Comparison of ENCODE assay signal across 12 cellular contexts in genomic region chr2:234137400-234138014, GRCh38.
DNase-seq lines count a peak whose midpoint lies in the region; ATAC-seq and TF ChIP-seq lines count a peak whose summit lies in the region.
"Had no signal": no experiment of that assay in that cellular context is flagged by ENCODE, and none has a peak within 500 bp of the region (broad histone marks: within the 10 kb centered on the region; RNA-seq: fewer than 3 reads in every experiment).

No MANE protein-coding gene starts in this region.

- no peak for DNase-seq in Caco-2
- peak; percentile 21 for DNase-seq in IMR-90
- DNase-seq in astrocyte of the hippocampus (ENCODE audit: low read depth, low spot score): peak; percentile 83
- DNase-seq in left lung: no peak
- DNase-seq in activated T-cell treated with anti-CD3 and anti-CD28 coated beads, Interleukin-2, amount 50 U/mL, for 4 hours: no peak
- no peak for DNase-seq in stimulated activated CD4-positive, alpha-beta T cell treated with anti-CD3 and anti-CD28 coated beads, Interleukin-4, amount 100 ng/mL, for 1 hour
- DNase-seq: dorsolateral prefrontal cortex, H9, MV-4-11 had no signal

- in situ Hi-C loops in IMR-90 (cut with MboI; ENCODE audit: low sequenced_read_pairs): loop anchor here (5.0 to 10.0 kb wide), 3 partner anchors 365 to 977 kb away; no protein-coding TSS in a partner anchor

- H3K18ac ChIP-seq in IMR-90 (ENCODE audit: low read depth, low read length): no peak overlapping the region

- no peak overlapping the region for H2BK20ac ChIP-seq in IMR-90 (ENCODE audit: low read depth, low read length)

- intact Hi-C loops in Caco-2 (cut with micrococcal nuclease; ENCODE audit: unreplicated experiment) (loop anchor here (2.0 to 5.0 kb wide), 2 partner anchors 161 to 325 kb away; no protein-coding TSS in a partner anchor), IMR-90 (cut with micrococcal nuclease) (loop anchor here (5.0 kb wide), 1 partner anchor 150 kb away; no protein-coding TSS in a partner anchor), left lung (cut with DNase I) (loop anchor here in 1 of 2 donors (5.0 kb wide), 1 partner anchor 365 kb away; no protein-coding TSS in a partner anchor)

- H3K4ac ChIP-seq in IMR-90 (ENCODE audit: low read depth, low read length): no peak overlapping the region

- no peak overlapping the region for H3K4me2 ChIP-seq in IMR-90 (ENCODE audit: low read depth, low read length)

- H3K9me3 ChIP-seq in Caco-2 (no peaks in the 10 kb centered on the region), IMR-90 (ENCODE audit: control insufficient read depth, insufficient read depth, low read length) (peaks cover 18% of the 10 kb centered on the region), left lung (no peaks in the 10 kb centered on the region)

- H4K91ac ChIP-seq in IMR-90 (ENCODE audit: insufficient read depth, low read depth, low read length): no peak overlapping the region

- CTCF ChIA-PET in Caco-2 (lab: Charles Lee): interaction anchor here (0.7 kb wide), 1 partner anchor 112 kb away, joined by 4 read pairs; no protein-coding TSS in a partner anchor
- CTCF ChIA-PET in IMR-90 (lab: Yijun Ruan, JAX): no interaction called here

- no peak overlapping the region for H4K8ac ChIP-seq in IMR-90 (ENCODE audit: low read depth in 2 of 2, low read length in 2 of 2)

- H2BK15ac ChIP-seq in IMR-90 (ENCODE audit: low read depth, low read length): no peak overlapping the region

- no peak overlapping the region for H3K4me3 Mint-ChIP-seq in Caco-2 (ENCODE audit: unreplicated experiment)
- H3K4me3 Mint-ChIP-seq in activated T-cell treated with anti-CD3 and anti-CD28 coated beads, Interleukin-2, amount 50 U/mL, for 4 hours: no peak overlapping the region
- H3K4me3 Mint-ChIP-seq: H9 had no signal

- WGBS in IMR-90 (ENCODE audit: extremely low coverage in 2 of 2, insufficient read length in 1 of 2), 2 experiments: 93% methylated on average over 2 of the region's 6 CpGs; no CpG with 5 or more reads in 1 of the 2 experiments

- no peak overlapping the region for H3K9ac ChIP-seq in IMR-90 (ENCODE audit: low read depth, low read length)

- no peak overlapping the region for H2BK5ac ChIP-seq in IMR-90 (ENCODE audit: low read depth, low read length, poor library complexity, severe bottlenecking)

- no peaks in the 10 kb centered on the region for H3K9me3 Mint-ChIP-seq in Caco-2 (ENCODE audit: unreplicated experiment)
- no peaks in the 10 kb centered on the region for H3K9me3 Mint-ChIP-seq in activated T-cell treated with anti-CD3 and anti-CD28 coated beads, Interleukin-2, amount 50 U/mL, for 4 hours
- H3K9me3 Mint-ChIP-seq: H9 had no signal

- BruUV-seq in Caco-2 (replicated peaks; lab: Mats Ljungman, UMichigan): no TSS peak
- BruUV-seq in IMR-90 (replicated peaks; lab: Mats Ljungman, UMichigan): no TSS peak

- peaks cover 6% of the 10 kb centered on the region for H3K4me1 Mint-ChIP-seq in Caco-2 (ENCODE audit: low read depth, unreplicated experiment)
- H3K4me1 Mint-ChIP-seq in activated T-cell treated with anti-CD3 and anti-CD28 coated beads, Interleukin-2, amount 50 U/mL, for 4 hours (ENCODE audit: low read depth): peaks cover 29% of the 10 kb centered on the region

- H4K5ac ChIP-seq in IMR-90 (ENCODE audit: low read depth, low read length): no peak overlapping the region

- H3K9me1 ChIP-seq in IMR-90 (ENCODE audit: insufficient read depth, low read length): no peaks in the 10 kb centered on the region

- dilution Hi-C loops in IMR-90 (cut with HindIII; ENCODE audit: low sequenced_read_pairs, unreplicated experiment): no loop called here

- H3K27ac Mint-ChIP-seq in Caco-2 (ENCODE audit: unreplicated experiment): peak overlapping the region; percentile 87
- H3K27ac Mint-ChIP-seq: H9 had no signal

- no peak overlapping the region for H3K4me3 ChIP-seq in Caco-2 (ENCODE audit: low read depth, low read length)
- H3K4me3 ChIP-seq in IMR-90 (ENCODE audit: insufficient read depth, low read depth, low read length): no peak overlapping the region
- H3K4me3 ChIP-seq in left lung: no peak overlapping the region
- H3K4me3 ChIP-seq: dorsolateral prefrontal cortex had no signal

- no peak for TF ChIP-seq RAD21 in IMR-90 (IDR thresholded peaks at IDR 0.05; ENCODE audit: low read length)

- no peak overlapping the region for H2BK120ac ChIP-seq in IMR-90 (ENCODE audit: low read depth, low read length)

- H3K36me3 Mint-ChIP-seq in Caco-2 (ENCODE audit: insufficient read depth, unreplicated experiment): peaks cover 13% of the 10 kb centered on the region
- H3K36me3 Mint-ChIP-seq in activated T-cell treated with anti-CD3 and anti-CD28 coated beads, Interleukin-2, amount 50 U/mL, for 4 hours (ENCODE audit: insufficient read depth): no peaks in the 10 kb centered on the region

- H3K23ac ChIP-seq in IMR-90 (ENCODE audit: low read depth, low read length): no peak overlapping the region

- POLR2A ChIA-PET in Caco-2 (lab: Charles Lee) (interaction anchor here (0.7 kb wide), 1 partner anchor 167 kb away, joined by 3 read pairs; no protein-coding TSS in a partner anchor), IMR-90 (lab: Charles Lee; ENCODE audit: unreplicated experiment) (no interaction called here)

- TF ChIP-seq POLR2A in IMR-90 (IDR thresholded peaks at IDR 0.05; ENCODE audit: low read depth, low read length): no peak

- ATAC-seq in IMR-90 (ENCODE audit: low read depth): no peak
- peak; percentile 65 for ATAC-seq in left lung
- ATAC-seq in GM19395 (IDR thresholded peaks at IDR 0.05; ENCODE audit: unreplicated experiment): no peak
- ATAC-seq in activated T-cell treated with anti-CD3 and anti-CD28 coated beads, Interleukin-2, amount 50 U/mL, for 4 hours: no peak
- ATAC-seq in HG03095 (IDR thresholded peaks at IDR 0.05; ENCODE audit: unreplicated experiment): no peak

- H3K56ac ChIP-seq in IMR-90 (ENCODE audit: extremely low read depth, insufficient read depth, low read length): no peak overlapping the region

- TF ChIP-seq CTCF in Caco-2 (IDR thresholded peaks at IDR 0.05; ENCODE audit: insufficient read depth in 1 of 2, low read depth in 1 of 2, low read length in 1 of 2, severe bottlenecking in 1 of 2, unreplicated experiment in 1 of 2) (no peak), IMR-90 (conservative IDR thresholded peaks at IDR 0.05; ENCODE audit: low read depth, low read length) (no peak), left lung (IDR thresholded peaks at IDR 0.05) (no peak)

- H2AK5ac ChIP-seq in IMR-90 (ENCODE audit: low read depth, low read length): no peak overlapping the region

- no peaks in the 10 kb centered on the region for H4K20me1 ChIP-seq in IMR-90 (ENCODE audit: insufficient read depth, low read length)

- no peaks in the 10 kb centered on the region for H3K27me3 Mint-ChIP-seq in Caco-2 (ENCODE audit: insufficient read depth, unreplicated experiment)
- H3K27me3 Mint-ChIP-seq in activated T-cell treated with anti-CD3 and anti-CD28 coated beads, Interleukin-2, amount 50 U/mL, for 4 hours (ENCODE audit: low read depth): no peaks in the 10 kb centered on the region

- H3K4me1 ChIP-seq in Caco-2: peaks cover 29% of the 10 kb centered on the region
- no peaks in the 10 kb centered on the region for H3K4me1 ChIP-seq in IMR-90 (ENCODE audit: control insufficient read depth, insufficient read depth, low read length)
- peaks cover 0 to 8% of the 10 kb centered on the region in 2 donors for H3K4me1 ChIP-seq in left lung

- H3K79me1 ChIP-seq in IMR-90 (ENCODE audit: low read depth in 1 of 2, low read length in 2 of 2): no peaks in the 10 kb centered on the region

- H2AFZ ChIP-seq in IMR-90 (replicated peaks; ENCODE audit: low read length, poor library complexity): no peak overlapping the region

- H3K36me3 ChIP-seq in Caco-2 (ENCODE audit: control insufficient read depth, insufficient read depth, low read length) (no peaks in the 10 kb centered on the region), IMR-90 (ENCODE audit: control insufficient read depth, insufficient read depth, low read length) (no peaks in the 10 kb centered on the region), left lung (no peaks in the 10 kb centered on the region)

- H3K14ac ChIP-seq in IMR-90 (replicated peaks; ENCODE audit: low read depth, low read length): no peak overlapping the region

- H2AK9ac ChIP-seq in IMR-90 (replicated peaks; ENCODE audit: low read depth, low read length, poor library complexity): no peak overlapping the region

- no peaks in the 10 kb centered on the region for H3K27me3 ChIP-seq in Caco-2 (replicated peaks; ENCODE audit: control insufficient read depth, insufficient read depth, low read length)
- peaks cover 7% of the 10 kb centered on the region for H3K27me3 ChIP-seq in IMR-90 (ENCODE audit: control insufficient read depth, insufficient read depth, low read length)
- H3K27me3 ChIP-seq in left lung: peaks cover 0 to 5% of the 10 kb centered on the region in 2 donors

- no peak overlapping the region for H3K27ac ChIP-seq in IMR-90 (ENCODE audit: insufficient read depth, low read length)
- no peak overlapping the region for H3K27ac ChIP-seq in left lung
- H3K27ac ChIP-seq: dorsolateral prefrontal cortex, VCaP had no signal

TF ChIP-seq in IMR-90, 13 proteins besides CTCF, POLR2A, EP300 and RAD21 (continues in another document):
- TF ChIP-seq CEBPB (IDR thresholded peaks at IDR 0.05; ENCODE audit: low read depth, low read length): no peak
- TF ChIP-seq MAFK (IDR thresholded peaks at IDR 0.05; ENCODE audit: low read depth, low read length): no peak
- TF ChIP-seq SMC3 (IDR thresholded peaks at IDR 0.05; ENCODE audit: low read depth, low read length): no peak
- TF ChIP-seq MAZ (IDR thresholded peaks at IDR 0.05; ENCODE audit: borderline replicate concordance, low read depth, low read length): no peak
- TF ChIP-seq RFX5 (IDR thresholded peaks at IDR 0.05; ENCODE audit: low read depth, low read length): no peak
- TF ChIP-seq, protein P1, sequence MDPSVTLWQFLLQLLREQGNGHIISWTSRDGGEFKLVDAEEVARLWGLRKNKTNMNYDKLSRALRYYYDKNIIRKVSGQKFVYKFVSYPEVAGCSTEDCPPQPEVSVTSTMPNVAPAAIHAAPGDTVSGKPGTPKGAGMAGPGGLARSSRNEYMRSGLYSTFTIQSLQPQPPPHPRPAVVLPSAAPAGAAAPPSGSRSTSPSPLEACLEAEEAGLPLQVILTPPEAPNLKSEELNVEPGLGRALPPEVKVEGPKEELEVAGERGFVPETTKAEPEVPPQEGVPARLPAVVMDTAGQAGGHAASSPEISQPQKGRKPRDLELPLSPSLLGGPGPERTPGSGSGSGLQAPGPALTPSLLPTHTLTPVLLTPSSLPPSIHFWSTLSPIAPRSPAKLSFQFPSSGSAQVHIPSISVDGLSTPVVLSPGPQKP (IDR thresholded peaks at IDR 0.05; ENCODE audit: borderline replicate concordance, low read depth, low read length): no peak
- no peak for TF ChIP-seq USF2 (IDR thresholded peaks at IDR 0.05; ENCODE audit: low read depth, low read length)
- TF ChIP-seq BHLHE40 (IDR thresholded peaks at IDR 0.05; ENCODE audit: low read depth, low read length): no peak

Comparison
In these comparisons a context has a peak if more than half of its experiments do, and no peak if none do; other contexts are left out.
1. DNase-seq: peak in IMR-90 (single experiment) and astrocyte of the hippocampus (single experiment); none in Caco-2 (0 of 2), left lung (0 of 2), activated T-cell treated with anti-CD3 and anti-CD28 coated beads, Interleukin-2, amount 50 U/mL, for 4 hours (single experiment) and stimulated activated CD4-positive, alpha-beta T cell treated with anti-CD3 and anti-CD28 coated beads, Interleukin-4, amount 100 ng/mL, for 1 hour (single experiment).